ENCODE assay signal across 1 cellular context in the genomic region with DNA sequence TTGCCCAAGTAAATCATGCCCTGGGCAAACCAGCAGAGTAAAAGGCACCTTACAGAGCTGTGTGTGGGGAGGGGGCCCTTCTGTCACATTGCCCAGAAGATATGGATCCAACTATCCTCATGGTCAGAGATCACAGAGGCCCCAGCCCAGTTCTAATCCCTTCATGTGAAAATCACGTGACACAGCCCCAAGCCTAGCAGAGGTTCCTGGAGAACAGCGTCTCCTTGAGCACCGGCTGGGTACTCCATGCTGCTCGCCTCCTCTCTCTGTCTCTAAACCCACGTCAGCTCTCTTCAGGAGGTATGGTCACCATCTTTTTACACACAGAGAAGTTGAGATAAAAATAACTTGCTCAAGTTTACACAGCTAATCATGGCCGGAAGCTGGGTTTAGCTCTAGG.
TF ChIP-seq lines count a peak whose summit lies in the region.

No MANE protein-coding gene starts in this region.

TF ChIP-seq in HCT116, 20 proteins besides CTCF, POLR2A, EP300 and RAD21 (continued from another document):
- TF ChIP-seq EZH2 (IDR thresholded peaks at IDR 0.05) (no peak), ZFX (IDR thresholded peaks at IDR 0.05) (no peak)
